In genomic region chr16:56111100-56111499, GRCh38 we compare ENCODE assay signal across 9 cellular contexts.
"Had no signal": no experiment of that assay in that cellular context is flagged by ENCODE, and none has a peak within 500 bp of the region (broad histone marks: within the 10 kb centered on the region; RNA-seq: fewer than 3 reads in every experiment).

No MANE protein-coding gene starts in this region.

- H2AFZ ChIP-seq: GM23248 had no signal

- H3K9me3 Mint-ChIP-seq: IgD-negative memory B cell had no signal

- H3K36me3 ChIP-seq: HAP-1 had no signal

- H3K9ac ChIP-seq: GM23248 had no signal

- H3K4me3 Mint-ChIP-seq: HFFc6, IgD-negative memory B cell had no signal

- H3K4me3 ChIP-seq: GM23248, HAP-1 had no signal

- DNase-seq: GM23248, GOT3, H7, HFFc6 had no signal

- ATAC-seq: HCT116, HepG2 had no signal

- H3K27ac Mint-ChIP-seq: HFFc6, IgD-negative memory B cell had no signal

- H3K36me3 Mint-ChIP-seq: IgD-negative memory B cell had no signal

- H3K9me3 ChIP-seq: HAP-1 had no signal

- H3K27ac ChIP-seq: GM23248, HL-60 had no signal
